1 cellular context compared by ENCODE assay signal in genomic region chr5:134504629-134505300, GRCh38.
TF ChIP-seq lines count a peak whose summit lies in the region.

No MANE protein-coding gene starts in this region.

TF ChIP-seq in SK-N-SH, 30 proteins besides CTCF, POLR2A, EP300 and RAD21 (continued from another document):
- no peak for TF ChIP-seq ZBTB33 (IDR thresholded peaks at IDR 0.05; ENCODE audit: borderline replicate concordance, low read depth)
- no peak for TF ChIP-seq MAX (IDR thresholded peaks at IDR 0.05; ENCODE audit: low read depth)
- no peak for TF ChIP-seq TEAD4 (IDR thresholded peaks at IDR 0.05; ENCODE audit: borderline replicate concordance, insufficient read depth)
- no peak for TF ChIP-seq JUND (IDR thresholded peaks at IDR 0.05)
- TF ChIP-seq GABPA (IDR thresholded peaks at IDR 0.05; ENCODE audit: low read depth), result no peak
- TF ChIP-seq NFIC (IDR thresholded peaks at IDR 0.05; ENCODE audit: borderline replicate concordance), result no peak
